Comparison of ENCODE assay signal across 8 cellular contexts in genomic region chr1:183227963-183228649, GRCh38. TPM values are rescaled to one million over a fixed set of nuclear protein-coding genes. Genes with fewer than 3 reads are reported as not detected.
DNase-seq lines count a peak whose midpoint lies in the region; ATAC-seq and TF ChIP-seq lines count a peak whose summit lies in the region.

No MANE protein-coding gene starts in this region.

- no peaks in the 10 kb centered on the region for H3K36me3 ChIP-seq in mesendoderm (ENCODE audit: control insufficient read depth, insufficient read depth, low read length)

- no peak overlapping the region for H2AK5ac ChIP-seq in mesendoderm (ENCODE audit: low read length)

- H3K9ac ChIP-seq in mesendoderm (ENCODE audit: low read length), result no peak overlapping the region

- peak; percentile 60 for ATAC-seq in HG03520 (IDR thresholded peaks at IDR 0.05; ENCODE audit: unreplicated experiment)

- DNase-seq in AG04449 (ENCODE audit: low read depth, low spot score) (no peak), GM12864 (ENCODE audit: low read depth) (no peak), SKM-1 (lab: John Stamatoyannopoulos, UW; ENCODE audit: unreplicated experiment) (peak; percentile 52), dorsolateral prefrontal cortex (no peak), mesendoderm (peak; percentile 74), GDM1 (lab: John Stamatoyannopoulos, UW) (no peak), pons (ENCODE audit: low spot score) (no peak)

- H4K5ac ChIP-seq in mesendoderm (ENCODE audit: low read length), result no peak overlapping the region

- H2BK120ac ChIP-seq in mesendoderm (ENCODE audit: low read depth, low read length), result no peak overlapping the region

- POLR2A ChIA-PET in AG04449 (lab: Yijun Ruan, JAX), result interaction anchor here (0.5 kb wide), 1 partner anchor 278 kb away, joined by 3 read pairs; no protein-coding TSS in a partner anchor

- CTCF ChIA-PET in AG04449 (lab: Yijun Ruan, JAX), result interaction anchor here (0.7 to 9.4 kb wide), 32 partner anchors 9 to 328 kb away, joined by 3 to 63 read pairs (median 4); no protein-coding TSS in a partner anchor

- no peak overlapping the region for H4K8ac ChIP-seq in mesendoderm (ENCODE audit: low read depth, low read length)

- H3K4me3 ChIP-seq in AG04449 (ENCODE audit: low read depth, low read length) (no peak overlapping the region), GM12864 (ENCODE audit: low read depth, low read length) (no peak overlapping the region), dorsolateral prefrontal cortex (no peak overlapping the region), mesendoderm (ENCODE audit: low read length) (no peak overlapping the region)

- no peak overlapping the region for H3K27ac ChIP-seq in dorsolateral prefrontal cortex
- H3K27ac ChIP-seq in mesendoderm (ENCODE audit: low read depth, low read length), result no peak overlapping the region

- intact Hi-C loops in dorsolateral prefrontal cortex (cut with DNase I), result loop anchor here in 1 of 2 donors (5.0 kb wide), 1 partner anchor 266 kb away; no protein-coding TSS in a partner anchor

- WGBS in mesendoderm (ENCODE audit: extremely low coverage, insufficient coverage, low lambda C conversion rate), result no CpG with 5 or more reads among the region's 11 CpGs

- no peaks in the 10 kb centered on the region for H3K79me1 ChIP-seq in mesendoderm (ENCODE audit: low read length)

- no peak overlapping the region for H3K4me2 ChIP-seq in mesendoderm (ENCODE audit: low read length)

- no peak overlapping the region for H3K56ac ChIP-seq in mesendoderm (ENCODE audit: low read length)

- H2BK5ac ChIP-seq in mesendoderm (ENCODE audit: low read length), result no peak overlapping the region

- H3K4me1 ChIP-seq in mesendoderm (ENCODE audit: control insufficient read depth, low read depth, low read length), result peaks cover 7% of the 10 kb centered on the region

- TF ChIP-seq CTCF in AG04449 (IDR thresholded peaks at IDR 0.05; ENCODE audit: insufficient read depth, low read length, missing control alignments) (peak; percentile 79), GM12864 (IDR thresholded peaks at IDR 0.05; ENCODE audit: low read depth, low read length, missing control alignments) (peak; percentile 95), dorsolateral prefrontal cortex (IDR thresholded peaks at IDR 0.05 in 54 of 56, conservative IDR thresholded peaks at IDR 0.05 in 2 of 56; ENCODE audit: low read depth in 1 of 56, partially characterized antibody in 56 of 56) (peak in 52 of 56 donors; percentile 32 to 66 (median 50))

- no peak overlapping the region for H3K18ac ChIP-seq in mesendoderm (ENCODE audit: low read length)

- H3K23ac ChIP-seq in mesendoderm (ENCODE audit: low read length), result no peak overlapping the region

- H3K4ac ChIP-seq in mesendoderm (ENCODE audit: low read depth, low read length), result no peak overlapping the region

- no peaks in the 10 kb centered on the region for H3K79me2 ChIP-seq in mesendoderm (ENCODE audit: control insufficient read depth, insufficient read depth, low read length)

- no peak overlapping the region for H2BK15ac ChIP-seq in mesendoderm (replicated peaks; ENCODE audit: low read depth)

- H3K27me3 ChIP-seq in dorsolateral prefrontal cortex (no peaks in the 10 kb centered on the region), mesendoderm (ENCODE audit: insufficient read depth, low read length, poor library complexity) (no peaks in the 10 kb centered on the region)

RNA-seq across cellular contexts. Expression of gene LAMC2, which starts 42.0 kb away (rescaled TPM):
- total RNA-seq in dorsolateral prefrontal cortex, result 1 to 10 TPM in 1 of 120 experiments, under 1 TPM in 84, not detected in 35; 0.07 to 1.0 (median 0.22) TPM
- polyA plus RNA-seq in mesendoderm (2013, experiment 1 of 2), result 6.4 TPM
- polyA plus RNA-seq in mesendoderm (2013, experiment 2 of 2), result 6.9 TPM

Comparison
In these comparisons a context has a peak if more than half of its experiments do, and no peak if none do; other contexts are left out.
1. DNase-seq: peak in SKM-1 (single experiment) and mesendoderm (single experiment); none in AG04449 (single experiment), GM12864 (single experiment), dorsolateral prefrontal cortex (0 of 10), GDM1 (single experiment) and pons (single experiment).
2. Peak in every context shown above with its lines, with median percentiles within 50 percentile points of each other: CTCF ChIP-seq.